In genomic region chr17:15907290-15907689, GRCh38 we compare ENCODE assay signal across 23 cellular contexts.
"Had no signal": no experiment of that assay in that cellular context is flagged by ENCODE, and none has a peak within 500 bp of the region (broad histone marks: within the 10 kb centered on the region; RNA-seq: fewer than 3 reads in every experiment).

No MANE protein-coding gene starts in this region.

- H3K9me3 Mint-ChIP-seq: naive thymus-derived CD4-positive, alpha-beta T cell had no signal

- H3K4me3 Mint-ChIP-seq: naive thymus-derived CD4-positive, alpha-beta T cell had no signal

- H3K9me3 ChIP-seq: colonic mucosa, esophagus muscularis mucosa, gastrocnemius medialis, heart right ventricle, left ventricle myocardium inferior had no signal

- H3K27ac Mint-ChIP-seq: naive thymus-derived CD4-positive, alpha-beta T cell had no signal

- FAIRE-seq: endothelial cell of umbilical vein, islet of Langerhans, kidney had no signal

- H3K4me1 Mint-ChIP-seq: naive thymus-derived CD4-positive, alpha-beta T cell had no signal

- H3K4me1 ChIP-seq: colonic mucosa, esophagus muscularis mucosa, gastrocnemius medialis had no signal

- H3K4me3 ChIP-seq: colonic mucosa, dorsolateral prefrontal cortex, esophagus muscularis mucosa, gastrocnemius medialis, heart right ventricle, left ventricle myocardium inferior, lung had no signal

- H3K36me3 Mint-ChIP-seq: naive thymus-derived CD4-positive, alpha-beta T cell had no signal

- DNase-seq: cerebellar nuclear complex; colonic mucosa; dermis blood vessel endothelial cell; dorsolateral prefrontal cortex; effector CD4-positive, alpha-beta T cell; effector memory CD4-positive, alpha-beta T cell; foreskin fibroblast; foreskin melanocyte; gastrocnemius medialis; glutamatergic neuron; heart right ventricle; hippocampal formation; kidney; kidney glomerular epithelial cell; left colon; left ventricle myocardium inferior; mesenchymal stem cell; midbrain; naive thymus-derived CD4-positive, alpha-beta T cell had no signal

- H3K27ac ChIP-seq: colonic mucosa, dorsolateral prefrontal cortex, esophagus muscularis mucosa, gastrocnemius medialis, left ventricle myocardium inferior had no signal

- H3K27me3 ChIP-seq: colonic mucosa, esophagus muscularis mucosa, gastrocnemius medialis, heart right ventricle had no signal

- H3K36me3 ChIP-seq: colonic mucosa, esophagus muscularis mucosa, gastrocnemius medialis, heart right ventricle, left ventricle myocardium inferior had no signal
